13 cellular contexts compared by ENCODE assay signal in genomic region chr9:134637241-134637640, GRCh38. TPM values are rescaled to one million over a fixed set of nuclear protein-coding genes. Genes with fewer than 3 reads are reported as not detected.
A peak's percentile ranks its signal among the peaks of the same experiment; 100 is the strongest.
DNase-seq lines count a peak whose midpoint lies in the region; ATAC-seq and TF ChIP-seq lines count a peak whose summit lies in the region.
"Had no signal": no experiment of that assay in that cellular context is flagged by ENCODE, and none has a peak within 500 bp of the region (broad histone marks: within the 10 kb centered on the region; RNA-seq: fewer than 3 reads in every experiment).

No MANE protein-coding gene starts in this region.

- TF ChIP-seq CTCF in WERI-Rb-1 (IDR thresholded peaks at IDR 0.05; ENCODE audit: low read depth, low read length) (peak; percentile 65), hepatocyte (IDR thresholded peaks at IDR 0.05; ENCODE audit: poor library complexity) (peak; percentile 30), smooth muscle cell (IDR thresholded peaks at IDR 0.05; ENCODE audit: borderline replicate concordance, insufficient read depth, poor library complexity, severe bottlenecking) (peak; percentile 20)

- H2AFZ ChIP-seq in hepatocyte (no peak overlapping the region), smooth muscle cell (ENCODE audit: low read depth) (no peak overlapping the region)

- H4K20me1 ChIP-seq in hepatocyte (ENCODE audit: insufficient read depth, poor library complexity, severe bottlenecking) (no peaks in the 10 kb centered on the region), smooth muscle cell (ENCODE audit: low read depth) (peaks cover 5% of the 10 kb centered on the region)

- ATAC-seq in HG03097 (IDR thresholded peaks at IDR 0.05; ENCODE audit: low FRiP score, unreplicated experiment), result no peak
- ATAC-seq: WTC11 had no signal

- no peak overlapping the region for H3K4me3 ChIP-seq in WERI-Rb-1 (ENCODE audit: low read depth, low read length)
- no peak overlapping the region for H3K4me3 ChIP-seq in hepatocyte
- no peak overlapping the region for H3K4me3 ChIP-seq in smooth muscle cell

- peaks cover 6% of the 10 kb centered on the region for H3F3A ChIP-seq in smooth muscle cell (ENCODE audit: low read depth)

- peaks cover 25% of the 10 kb centered on the region for H3K4me1 ChIP-seq in hepatocyte (ENCODE audit: insufficient read depth)
- H3K4me1 ChIP-seq in smooth muscle cell (ENCODE audit: low read depth), result peaks cover 17% of the 10 kb centered on the region

- H3K9me3 ChIP-seq in WERI-Rb-1 (ENCODE audit: severe bottlenecking) (no peaks in the 10 kb centered on the region), hepatocyte (ENCODE audit: low read depth) (no peaks in the 10 kb centered on the region), smooth muscle cell (replicated peaks; ENCODE audit: low read depth) (no peaks in the 10 kb centered on the region)

- H3K79me2 ChIP-seq in hepatocyte (peaks cover 4% of the 10 kb centered on the region), smooth muscle cell (ENCODE audit: low read depth) (peaks cover 48% of the 10 kb centered on the region)

- H3K36me3 ChIP-seq in WERI-Rb-1 (no peaks in the 10 kb centered on the region), hepatocyte (replicated peaks; ENCODE audit: insufficient read depth, low read depth) (no peaks in the 10 kb centered on the region), smooth muscle cell (ENCODE audit: low read depth) (no peaks in the 10 kb centered on the region)

- no peak overlapping the region for H3K9ac ChIP-seq in smooth muscle cell (ENCODE audit: low read depth)

- H3K27me3 ChIP-seq in WERI-Rb-1 (ENCODE audit: insufficient read depth, low read depth, severe bottlenecking) (no peaks in the 10 kb centered on the region), hepatocyte (no peaks in the 10 kb centered on the region), smooth muscle cell (ENCODE audit: low read depth) (no peaks in the 10 kb centered on the region)

- WGBS in hepatocyte (ENCODE audit: low lambda C conversion rate, missing lambda C conversion rate), result 42% methylated on average over 12 of the region's 12 CpGs
- 19% methylated on average over 12 of the region's 12 CpGs for WGBS in smooth muscle cell (ENCODE audit: low lambda C conversion rate)

- DNase-seq in ELF-1 (ENCODE audit: low read depth, low spot score), result peak; percentile 61
- peak; percentile 90 for DNase-seq in WERI-Rb-1
- no peak for DNase-seq in hepatocyte (ENCODE audit: low spot score)
- DNase-seq in smooth muscle cell (lab: John Stamatoyannopoulos, UW; ENCODE audit: unreplicated experiment), result no peak
- no peak for DNase-seq in SHP77 treated with DMSO at 0.1 percent for 48 hours (lab: John Stamatoyannopoulos, UW)
- no peak for DNase-seq in stimulated activated CD8-positive, alpha-beta memory T cell treated with anti-CD3 and anti-CD28 coated beads, Interleukin-4, amount 100 ng/mL, for 48 hours
- DNase-seq: activated CD8-positive, alpha-beta memory T cell treated with anti-CD3 and anti-CD28 coated beads for 24 hours; amygdala; kidney glomerular epithelial cell had no signal

- H3K9me2 ChIP-seq in hepatocyte (replicated peaks; ENCODE audit: insufficient read depth), result no peaks in the 10 kb centered on the region

- peak overlapping the region; percentile 67 for H3K27ac ChIP-seq in WERI-Rb-1
- H3K27ac ChIP-seq in hepatocyte, result peak overlapping the region; percentile 43
- H3K27ac ChIP-seq in smooth muscle cell (ENCODE audit: low read depth), result peak overlapping the region; percentile 85

- H3K4me2 ChIP-seq in hepatocyte (no peak overlapping the region), smooth muscle cell (peak overlapping the region; percentile 64)

RNA-seq across cellular contexts. Expression of gene COL5A1, which starts 4.4 kb away (rescaled TPM):
- total RNA-seq in hepatocyte, result 163 and 342 TPM in 2 replicates
- polyA plus RNA-seq in hepatocyte, result 347 and 371 TPM in 2 replicates
- 1,084 and 1,167 TPM in 2 replicates for total RNA-seq in smooth muscle cell
- polyA plus RNA-seq in smooth muscle cell, result 1,100 and 1,443 TPM in 2 replicates
- total RNA-seq: activated T-helper 2 cell treated with anti-CD3 and anti-CD28 coated beads, Interferon-gamma antibody, Interleukin-2, Interleukin-4, amounts not matched to agents 10 μg/mL and 5 μg/mL and 100 μg/mL, durations not matched to agents 14 hours and 24 hours and 36 hours had no signal
- polyA plus RNA-seq: CD14-positive monocyte had no signal

Comparison
In these comparisons a context has a peak if more than half of its experiments do, and no peak if none do; other contexts are left out.
1. DNase-seq: peak in ELF-1 (single experiment) and WERI-Rb-1 (single experiment); none in hepatocyte (single experiment), smooth muscle cell (single experiment), SHP77 treated with DMSO at 0.1 percent for 48 hours (single experiment) and stimulated activated CD8-positive, alpha-beta memory T cell treated with anti-CD3 and anti-CD28 coated beads, Interleukin-4, amount 100 ng/mL, for 48 hours (single experiment).
2. Peak in every context shown above with its lines, with median percentiles within 50 percentile points of each other: H3K27ac ChIP-seq and CTCF ChIP-seq.